1 cellular context compared by ENCODE assay signal in genomic region chr12:53004178-53004577, GRCh38.
TF ChIP-seq lines count a peak whose summit lies in the region.

No MANE protein-coding gene starts in this region.

TF ChIP-seq in GM23338, 12 proteins besides CTCF, POLR2A, EP300 and RAD21 (continued from another document):
- no peak for TF ChIP-seq REST (IDR thresholded peaks at IDR 0.05; ENCODE audit: unreplicated experiment)
- TF ChIP-seq ZNF331 (CRISPR knock-in tag; IDR thresholded peaks at IDR 0.05; ENCODE audit: low read depth), result no peak
- TF ChIP-seq POLR2AphosphoS5 (IDR thresholded peaks at IDR 0.05; ENCODE audit: low read depth), result no peak
- TF ChIP-seq STAT1 (IDR thresholded peaks at IDR 0.05; ENCODE audit: unreplicated experiment), result no peak
